8 cellular contexts compared by ENCODE assay signal in the genomic region with DNA sequence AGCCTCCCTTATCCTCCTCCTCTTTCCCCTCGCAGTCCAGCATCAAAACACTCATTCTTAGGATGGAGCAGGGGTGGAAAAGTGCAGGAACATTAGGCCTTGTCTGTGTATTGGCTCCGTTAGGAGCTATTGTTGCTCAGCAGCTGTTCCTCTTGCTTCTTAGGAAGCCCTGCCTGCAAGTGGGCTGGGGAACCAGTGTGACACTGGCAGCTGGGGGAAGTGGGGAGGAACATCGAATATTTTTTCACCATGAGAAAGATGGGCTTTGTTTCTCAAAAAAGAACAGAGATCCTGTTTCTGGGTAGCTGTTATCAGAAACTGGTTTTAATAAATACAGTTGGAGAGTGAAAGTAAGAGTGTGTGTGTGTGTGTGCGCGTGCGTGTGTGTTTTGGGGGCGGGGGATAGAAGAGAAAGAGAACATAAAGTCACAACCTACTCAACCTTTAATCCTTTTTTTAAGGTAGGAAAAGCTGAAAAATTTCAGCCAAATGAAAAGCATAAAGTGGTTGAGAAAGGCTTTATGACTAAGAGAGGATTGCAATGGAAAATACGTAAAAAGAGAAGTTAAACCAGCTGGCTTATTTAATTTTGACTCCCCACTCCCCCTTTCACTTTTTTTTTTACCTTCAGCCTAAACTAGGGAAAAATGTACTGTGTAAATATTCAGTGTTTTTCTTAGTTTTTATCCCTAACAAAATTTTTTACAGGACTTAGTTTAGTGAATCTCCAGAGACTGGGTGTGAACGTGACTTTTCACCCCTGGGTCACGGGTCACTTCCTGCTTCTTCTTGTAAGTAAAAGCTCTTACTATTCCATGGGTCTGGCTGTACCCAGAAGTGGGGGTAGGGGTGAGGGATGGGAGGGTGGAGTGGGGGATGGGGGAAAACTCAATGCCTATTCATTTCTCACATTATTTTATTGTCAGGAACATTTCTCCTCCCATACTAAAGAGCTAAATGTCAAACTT.
A peak's percentile ranks its signal among the peaks of the same experiment; 100 is the strongest.
DNase-seq lines count a peak whose midpoint lies in the region; ATAC-seq, FAIRE-seq and TF ChIP-seq lines count a peak whose summit lies in the region.

No MANE protein-coding gene starts in this region.

- no TSS peak for BruUV-seq in Panc1 (replicated peaks; lab: Mats Ljungman, UMichigan)

- WGBS in adipose tissue, 3 donors = 6 to 22% (median 14%) methylated on average over 10 of the region's 10 CpGs

- peaks cover 1 to 4% (median 2%) of the 10 kb centered on the region in 3 donors for H3K27me3 Mint-ChIP-seq in immature natural killer cell (ENCODE audit: low read depth in 3 of 3)

- H3K9me3 Mint-ChIP-seq in immature natural killer cell = peaks cover 0 to 1% (median 0%) of the 10 kb centered on the region in 6 donors

- H3K27ac ChIP-seq in Panc1 (ENCODE audit: low read length) (no peak overlapping the region), adipose tissue (ENCODE audit: low read depth, low read length) (peak overlapping the region; percentile 34)

- no peak for TF ChIP-seq POLR2A in H54 (IDR thresholded peaks at IDR 0.05; ENCODE audit: low read depth, low read length)

- no peaks in the 10 kb centered on the region for H3K36me3 ChIP-seq in Panc1 (ENCODE audit: control insufficient read depth, insufficient read depth, low read length)

- POLR2A ChIA-PET in Panc1 (lab: Charles Lee) = no interaction called here

- TF ChIP-seq CTCF in GM20000 (IDR thresholded peaks at IDR 0.05; ENCODE audit: extremely low read depth, missing control alignments) = no peak
- no peak for TF ChIP-seq CTCF in Panc1 (IDR thresholded peaks at IDR 0.05)

- no peaks in the 10 kb centered on the region for H3K9me3 ChIP-seq in Panc1 (ENCODE audit: control insufficient read depth, insufficient read depth, low read depth, low read length)

- intact Hi-C loops in Panc1 (cut with micrococcal nuclease; ENCODE audit: unreplicated experiment) = no loop called here

- peak; percentile 51; the same call in 1 of the 2 replicates for ATAC-seq in Panc1
- no peak for ATAC-seq in HG02571 (IDR thresholded peaks at IDR 0.05; ENCODE audit: unreplicated experiment)

- no peak for FAIRE-seq in H54 (lab: Jason Lieb, UNC)

- in situ Hi-C loops in Panc1 (cut with HindIII; ENCODE audit: low pct_unique_long_range_greater_than_20kb, low sequenced_read_pairs) = no loop called here

- peaks cover 17 to 18% of the 10 kb centered on the region in 2 donors for H3K4me1 Mint-ChIP-seq in immature natural killer cell

- no peaks in the 10 kb centered on the region for H3K4me1 ChIP-seq in Panc1 (ENCODE audit: control insufficient read depth, insufficient read depth, low read length)

- H3K4me3 Mint-ChIP-seq in immature natural killer cell = peak overlapping the region; percentile 66 to 84 (median 74)

- CTCF ChIA-PET in Panc1 (lab: Charles Lee) = no interaction called here

- peaks cover 0 to 7% (median 4%) of the 10 kb centered on the region in 3 donors for H3K36me3 Mint-ChIP-seq in immature natural killer cell

- peak; percentile 40 for DNase-seq in AG20443 (ENCODE audit: low spot score)
- peak; percentile 26 for DNase-seq in GM20000 (ENCODE audit: low spot score)
- DNase-seq in Panc1 (ENCODE audit: low read depth, low spot score) = no peak
- DNase-seq in immature natural killer cell = peak; percentile 27 to 52 (median 49)
- DNase-seq in stimulated activated CD4-positive, alpha-beta T cell treated with anti-CD3 and anti-CD28 coated beads, Interleukin-12 subunit alpha, Interleukin-12 subunit beta, amount 100 ng/mL, for 4 hours = peak; percentile 53
- DNase-seq in H54 (ENCODE audit: insufficient read length, low spot score) = no peak

- no peaks in the 10 kb centered on the region for H3K27me3 ChIP-seq in Panc1 (ENCODE audit: control insufficient read depth, insufficient read depth, low read length)

- peak overlapping the region; percentile 62 to 90 (median 86) for H3K27ac Mint-ChIP-seq in immature natural killer cell

- H3K4me3 ChIP-seq in Panc1 (ENCODE audit: low read depth in 2 of 2, low read length in 2 of 2) = no peak overlapping the region

Comparison
In these comparisons a context has a peak if more than half of its experiments do, and no peak if none do; other contexts are left out.
1. DNase-seq: peak in AG20443 (single experiment), GM20000 (single experiment), immature natural killer cell (3 of 3) and stimulated activated CD4-positive, alpha-beta T cell treated with anti-CD3 and anti-CD28 coated beads, Interleukin-12 subunit alpha, Interleukin-12 subunit beta, amount 100 ng/mL, for 4 hours (single experiment); none in Panc1 (single experiment) and H54 (single experiment).